Comparison of ENCODE assay signal across 13 cellular contexts in genomic region chr6:36539814-36540568, GRCh38. TPM values are rescaled to one million over a fixed set of nuclear protein-coding genes. Genes with fewer than 3 reads are reported as not detected.
DNase-seq lines count a peak whose midpoint lies in the region; ATAC-seq and TF ChIP-seq lines count a peak whose summit lies in the region.
"Had no signal": no experiment of that assay in that cellular context is flagged by ENCODE, and none has a peak within 500 bp of the region (broad histone marks: within the 10 kb centered on the region; RNA-seq: fewer than 3 reads in every experiment).

No MANE protein-coding gene starts in this region.

- ATAC-seq in activated CD4-positive, CD25-positive, alpha-beta regulatory T cell treated with anti-CD3 and anti-CD28 coated beads, Interleukin-2, amount 50 U/mL, for 24 hours: peak; percentile 90
- ATAC-seq in naive thymus-derived CD8-positive, alpha-beta T cell: peak; percentile 65 to 86
- ATAC-seq in psoas muscle: no peak
- no peak for ATAC-seq in HG03108 (IDR thresholded peaks at IDR 0.05; ENCODE audit: unreplicated experiment)

- H3K4me3 ChIP-seq in effector memory CD4-positive, alpha-beta T cell (ENCODE audit: insufficient read depth, low read depth, low read length, poor library complexity, severe bottlenecking): no peak overlapping the region
- H3K4me3 ChIP-seq in psoas muscle: no peak overlapping the region
- H3K4me3 ChIP-seq: sigmoid colon, SJCRH30 had no signal

- peaks cover 15 to 81% (median 72%) of the 10 kb centered on the region in 4 donors for H3K4me1 Mint-ChIP-seq in naive thymus-derived CD8-positive, alpha-beta T cell

- peaks cover 62% of the 10 kb centered on the region for H3K36me3 ChIP-seq in effector memory CD4-positive, alpha-beta T cell (ENCODE audit: control insufficient read depth, insufficient read depth, low read length)
- H3K36me3 ChIP-seq in psoas muscle (ENCODE audit: insufficient read depth in 1 of 2, low read depth in 1 of 2): peaks cover 0 to 46% of the 10 kb centered on the region in 2 donors

- 86 to 90% (median 87%) methylated on average over 4 of the region's 4 CpGs for WGBS in psoas muscle, 3 donors

- no peak for DNase-seq in activated CD4-positive, CD25-positive, alpha-beta regulatory T cell (lab: John Stamatoyannopoulos, UW)
- DNase-seq in RKO (ENCODE audit: low spot score) (peak; percentile 28), psoas muscle (no peak), OCI-M2 (lab: John Stamatoyannopoulos, UW; ENCODE audit: unreplicated experiment) (no peak)
- no peak for DNase-seq in effector memory CD4-positive, alpha-beta T cell
- peak in 5 of 10 donors; percentile 19 to 83 (median 59) for DNase-seq in naive thymus-derived CD8-positive, alpha-beta T cell
- DNase-seq: 8988T; NCI-H2171; NK-92 treated with Interleukin-12 subunit alpha and Interleukin-12 subunit beta, amount 100 ng/mL, for 24 hours; sigmoid colon; SJCRH30 had no signal

- intact Hi-C loops in psoas muscle (cut with DNase I): loop anchor here in 1 of 2 donors (10.0 kb wide), 1 partner anchor 115 kb away; no protein-coding TSS in a partner anchor

- peak overlapping the region; percentile 57 to 100 (median 80) for H3K4me3 Mint-ChIP-seq in naive thymus-derived CD8-positive, alpha-beta T cell

- POLR2A ChIA-PET in naive thymus-derived CD8-positive, alpha-beta T cell (lab: Charles Lee): interaction anchor here (0.5 to 13.0 kb wide), 8 partner anchors 9 to 1283 kb away, joined by 3 to 353 read pairs (median 3); partner anchors contain the start of gene SRSF3

- H3K27me3 ChIP-seq in effector memory CD4-positive, alpha-beta T cell (replicated peaks; ENCODE audit: control insufficient read depth, insufficient read depth, low read length, poor library complexity, severe bottlenecking): no peaks in the 10 kb centered on the region
- no peaks in the 10 kb centered on the region for H3K27me3 ChIP-seq in psoas muscle (ENCODE audit: insufficient read depth in 3 of 3, low read length in 2 of 3)
- H3K27me3 ChIP-seq: sigmoid colon, SJCRH30 had no signal

- H3K9me3 Mint-ChIP-seq in naive thymus-derived CD8-positive, alpha-beta T cell: no peaks in the 10 kb centered on the region

- H3K27ac ChIP-seq in effector memory CD4-positive, alpha-beta T cell (ENCODE audit: insufficient read depth, low read length, poor library complexity, severe bottlenecking): peak overlapping the region; percentile 46
- H3K27ac ChIP-seq in psoas muscle: no peak overlapping the region
- H3K27ac ChIP-seq: sigmoid colon, SJCRH30 had no signal

- H3K27ac Mint-ChIP-seq in naive thymus-derived CD8-positive, alpha-beta T cell: peak overlapping the region; percentile 71 to 99 (median 95)

- no peaks in the 10 kb centered on the region for H3K27me3 Mint-ChIP-seq in naive thymus-derived CD8-positive, alpha-beta T cell

- H3K9me3 ChIP-seq in effector memory CD4-positive, alpha-beta T cell (ENCODE audit: control insufficient read depth, low read length): no peaks in the 10 kb centered on the region
- H3K9me3 ChIP-seq in psoas muscle: no peaks in the 10 kb centered on the region
- H3K9me3 ChIP-seq: sigmoid colon, SJCRH30 had no signal

- peaks cover 46% of the 10 kb centered on the region for H3K4me1 ChIP-seq in effector memory CD4-positive, alpha-beta T cell (ENCODE audit: control insufficient read depth, insufficient read depth, low read length, poor library complexity, severe bottlenecking)
- peaks cover 11% of the 10 kb centered on the region for H3K4me1 ChIP-seq in psoas muscle

- no peak for TF ChIP-seq CTCF in psoas muscle (IDR thresholded peaks at IDR 0.05)

- H3K36me3 Mint-ChIP-seq in naive thymus-derived CD8-positive, alpha-beta T cell: peaks cover 11 to 81% (median 38%) of the 10 kb centered on the region in 3 donors

RNA-seq across cellular contexts. Expression of gene STK38, which starts 7.3 kb away (rescaled TPM):
- 100 to 1,000 TPM; 151 to 163 TPM for total RNA-seq in naive thymus-derived CD8-positive, alpha-beta T cell
- polyA plus RNA-seq in naive thymus-derived CD8-positive, alpha-beta T cell: 10 to 100 TPM; 46.4 to 79.6 (median 52.8) TPM
- total RNA-seq in psoas muscle: 10 to 100 TPM in 3 of 4 donors, 1 to 10 TPM in 1; 7.7 to 13.6 (median 12.6) TPM
- 10 to 100 TPM in 1 of 3 donors, 1 to 10 TPM in 2; 8.1 to 18.9 (median 8.4) TPM for polyA plus RNA-seq in psoas muscle

RNA-seq across cellular contexts. Expression of gene SRSF3, which starts 54.2 kb away (rescaled TPM):
- total RNA-seq in naive thymus-derived CD8-positive, alpha-beta T cell: 100 to 1,000 TPM; 357 to 359 TPM
- 100 to 1,000 TPM; 268 to 375 (median 332) TPM for polyA plus RNA-seq in naive thymus-derived CD8-positive, alpha-beta T cell
- total RNA-seq in psoas muscle: 100 to 1,000 TPM in 2 of 4 donors, 10 to 100 TPM in 2; 64.6 to 182 (median 125) TPM
- polyA plus RNA-seq in psoas muscle: 100 to 1,000 TPM; 109 to 267 (median 176) TPM

Comparison
In these comparisons a context has a peak if more than half of its experiments do, and no peak if none do; other contexts are left out.
1. ATAC-seq: peak in activated CD4-positive, CD25-positive, alpha-beta regulatory T cell treated with anti-CD3 and anti-CD28 coated beads, Interleukin-2, amount 50 U/mL, for 24 hours (2 of 2) and naive thymus-derived CD8-positive, alpha-beta T cell (2 of 2); none in psoas muscle (0 of 4) and HG03108 (single experiment).
2. RNA of gene STK38, which starts 7.3 kb away (total RNA-seq): 151 to 163 TPM in naive thymus-derived CD8-positive, alpha-beta T cell; 7.7 to 13.6 TPM in psoas muscle; every median in the first group is over 10 times any median in the second.